Comparison of ENCODE assay signal across 21 cellular contexts in the genomic region with DNA sequence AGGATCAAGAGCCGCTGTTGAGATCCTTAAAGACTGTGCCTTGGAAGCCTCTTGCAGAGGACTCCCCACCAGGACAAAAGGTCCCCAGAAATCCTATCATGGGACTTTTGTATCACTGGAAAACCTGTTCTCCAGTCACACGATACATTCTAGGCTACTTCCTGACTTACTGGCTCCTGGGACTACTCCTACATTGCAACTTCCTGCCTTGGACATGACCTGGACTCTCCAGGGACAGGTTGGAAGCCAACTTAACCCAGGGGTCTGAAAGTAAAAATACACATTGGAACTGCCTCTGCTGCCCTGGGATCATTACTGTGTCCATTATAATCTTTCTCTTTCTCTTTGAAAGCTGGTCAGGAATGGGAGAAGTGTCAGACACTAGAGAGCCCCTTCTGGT. TPM values are rescaled to one million over a fixed set of nuclear protein-coding genes. Genes with fewer than 3 reads are reported as not detected.
DNase-seq lines count a peak whose midpoint lies in the region; ATAC-seq, FAIRE-seq and TF ChIP-seq lines count a peak whose summit lies in the region.
"Had no signal": no experiment of that assay in that cellular context is flagged by ENCODE, and none has a peak within 500 bp of the region (broad histone marks: within the 10 kb centered on the region; RNA-seq: fewer than 3 reads in every experiment).

No MANE protein-coding gene starts in this region.

- no peak overlapping the region for H3K27ac Mint-ChIP-seq in CD4-positive, alpha-beta T cell
- peak overlapping the region; percentile 94 to 98 for H3K27ac Mint-ChIP-seq in natural killer cell treated with Interleukin-12 subunit alpha and Interleukin-12 subunit beta and Interleukin-15 and Interleukin-18, amount 100 ng/mL, for 72 hours
- H3K27ac Mint-ChIP-seq: B cell had no signal

- H3F3A ChIP-seq in PC-3 (ENCODE audit: low read length, unreplicated experiment) = no peaks in the 10 kb centered on the region
- H3F3A ChIP-seq in SK-N-SH (replicated peaks; ENCODE audit: insufficient read depth) = peaks cover 10% of the 10 kb centered on the region

- H3K79me2 ChIP-seq in PC-3 (ENCODE audit: low read length) = no peaks in the 10 kb centered on the region
- H3K79me2 ChIP-seq in K562 (ENCODE audit: control insufficient read depth, insufficient read depth, low read length) = no peaks in the 10 kb centered on the region
- no peaks in the 10 kb centered on the region for H3K79me2 ChIP-seq in SK-N-SH (ENCODE audit: insufficient read depth)

- no peak overlapping the region for H3K4me3 Mint-ChIP-seq in CD4-positive, alpha-beta T cell
- H3K4me3 Mint-ChIP-seq in natural killer cell treated with Interleukin-12 subunit alpha and Interleukin-12 subunit beta and Interleukin-15 and Interleukin-18, amount 100 ng/mL, for 72 hours = no peak overlapping the region
- H3K4me3 Mint-ChIP-seq: B cell had no signal

- ATAC-seq in CD4-positive, alpha-beta T cell (ENCODE audit: poor library complexity) = no peak
- ATAC-seq in PC-3 = no peak
- peak; percentile 13; the same call in 2 of the 3 replicates for ATAC-seq in K562
- no peak for ATAC-seq in natural killer cell treated with Interleukin-12 subunit alpha and Interleukin-12 subunit beta and Interleukin-15 and Interleukin-18, amount 100 ng/mL, for 72 hours
- no peak for ATAC-seq in HG03378 (IDR thresholded peaks at IDR 0.05; ENCODE audit: unreplicated experiment)
- ATAC-seq: body of pancreas, GM12878 had no signal

- H2AFZ ChIP-seq in PC-3 (ENCODE audit: low read length) (no peak overlapping the region), K562 (ENCODE audit: low read depth, low read length) (0 out of 2 replicates have a peak overlapping the region, but pooled peaks have one; percentile 27), SK-N-SH (ENCODE audit: low read depth) (no peak overlapping the region)

- no peak for TF ChIP-seq RAD21 in K562 (CRISPR knock-in tag; conservative IDR thresholded peaks at IDR 0.05 in 1 of 2, IDR thresholded peaks at IDR 0.05 in 1 of 2)
- TF ChIP-seq RAD21 in SK-N-SH (IDR thresholded peaks at IDR 0.05; ENCODE audit: low read length) = no peak

- no peak for TF ChIP-seq EP300 in K562 (IDR thresholded peaks at IDR 0.05; ENCODE audit: low read length)
- TF ChIP-seq EP300 in SK-N-SH (IDR thresholded peaks at IDR 0.05; ENCODE audit: borderline replicate concordance in 1 of 2, low read depth in 1 of 2, low read length in 1 of 2) = no peak

- no peaks in the 10 kb centered on the region for H3K27me3 ChIP-seq in CD4-positive, alpha-beta T cell (ENCODE audit: control insufficient read depth, insufficient read depth, low read length)
- H3K27me3 ChIP-seq in PC-3 (ENCODE audit: low read length) = no peaks in the 10 kb centered on the region
- H3K27me3 ChIP-seq in K562 (ENCODE audit: control insufficient read depth in 2 of 2, insufficient read depth in 2 of 2, low read length in 2 of 2) = no peaks in the 10 kb centered on the region
- H3K27me3 ChIP-seq in SK-N-SH (ENCODE audit: insufficient read depth) = no peaks in the 10 kb centered on the region
- H3K27me3 ChIP-seq: body of pancreas, colonic mucosa had no signal

- peaks cover 30% of the 10 kb centered on the region for H3K4me1 Mint-ChIP-seq in CD4-positive, alpha-beta T cell (ENCODE audit: low read depth)
- peaks cover 45 to 60% of the 10 kb centered on the region in 2 donors for H3K4me1 Mint-ChIP-seq in natural killer cell treated with Interleukin-12 subunit alpha and Interleukin-12 subunit beta and Interleukin-15 and Interleukin-18, amount 100 ng/mL, for 72 hours (ENCODE audit: low read depth in 2 of 2)

- peaks cover 43% of the 10 kb centered on the region for H3K36me3 Mint-ChIP-seq in CD4-positive, alpha-beta T cell (ENCODE audit: low read depth)
- H3K36me3 Mint-ChIP-seq in natural killer cell treated with Interleukin-12 subunit alpha and Interleukin-12 subunit beta and Interleukin-15 and Interleukin-18, amount 100 ng/mL, for 72 hours = peaks cover 33% of the 10 kb centered on the region

- no peaks in the 10 kb centered on the region for H3K9me3 ChIP-seq in CD4-positive, alpha-beta T cell (ENCODE audit: control insufficient read depth, low read length)
- H3K9me3 ChIP-seq in PC-3 (ENCODE audit: low read length) (no peaks in the 10 kb centered on the region), K562 (replicated peaks; ENCODE audit: control insufficient read depth, insufficient read depth, low read depth, low read length) (no peaks in the 10 kb centered on the region), SK-N-SH (no peaks in the 10 kb centered on the region)
- H3K9me3 ChIP-seq: body of pancreas, colonic mucosa, HAP-1, thoracic aorta had no signal

- no peak for TF ChIP-seq POLR2A in K562 (conservative IDR thresholded peaks at IDR 0.05)

- CTCF ChIA-PET in CD4-positive, alpha-beta T cell (lab: Charles Lee) = interaction anchor here (1.3 kb wide), 1 partner anchor 36 kb away, joined by 4 read pairs; no protein-coding TSS in a partner anchor
- CTCF ChIA-PET in PC-3 (lab: Charles Lee) (no interaction called here), K562 (lab: Yijun Ruan, JAX; ENCODE audit: low intra/inter-chr PET ratio) (no interaction called here), SK-N-SH (lab: Yijun Ruan, JAX) (interaction anchor here (0.8 to 6.0 kb wide), 5 partner anchors 8 to 298 kb away, joined by 3 to 56 read pairs (median 15); a partner anchor contains a TSS)

- H3K4me3 ChIP-seq in PC-3 (ENCODE audit: low read length) (no peak overlapping the region), K562 (no peak overlapping the region), SK-N-SH (ENCODE audit: low read depth in 2 of 2, low read length in 1 of 2) (no peak overlapping the region)
- H3K4me3 ChIP-seq: body of pancreas, colonic mucosa, GM12878, HAP-1, smooth muscle cell, thoracic aorta had no signal

- POLR2A ChIA-PET in CD4-positive, alpha-beta T cell (lab: Charles Lee) = interaction anchor here (0.9 kb wide), 1 partner anchor 105 kb away, joined by 3 read pairs; no protein-coding TSS in a partner anchor
- POLR2A ChIA-PET in PC-3 (lab: Charles Lee; ENCODE audit: unreplicated experiment) (interaction anchor here (0.5 kb wide), 1 partner anchor 327 kb away, joined by 6 read pairs; no protein-coding TSS in a partner anchor), K562 (lab: Yijun Ruan, JAX) (interaction anchor here (0.7 to 5.8 kb wide), 7 partner anchors 8 to 199 kb away, joined by 3 to 62 read pairs (median 3); a partner anchor contains a TSS), SK-N-SH (lab: Yijun Ruan, JAX) (no interaction called here)

- no peak for DNase-seq in CD4-positive, alpha-beta T cell
- DNase-seq in PC-3 = no peak
- DNase-seq in K562 (ENCODE audit: extremely low read depth in 1 of 4, low spot score in 3 of 4) = no peak
- no peak for DNase-seq in natural killer cell treated with Interleukin-12 subunit alpha and Interleukin-12 subunit beta and Interleukin-15 and Interleukin-18, amount 100 ng/mL, for 72 hours (ENCODE audit: low spot score)
- DNase-seq in SK-N-SH = no peak
- DNase-seq in stimulated activated CD4-positive, alpha-beta T cell treated with anti-CD3 and anti-CD28 coated beads, Interleukin-15, amount 100 ng/mL, for 24 hours = no peak
- DNase-seq: activated CD8-positive, alpha-beta memory T cell treated with anti-CD3 and anti-CD28 coated beads, Interleukin-2, amount 50 U/mL, for 4 hours; activated naive CD4-positive, alpha-beta T cell treated with anti-CD3 and anti-CD28 coated beads, Interleukin-2, amount 50 U/mL, for 16 hours; body of pancreas; colonic mucosa; GDM1; NCI-H2029; SHP77; stimulated activated CD4-positive, alpha-beta T cell treated with anti-CD3 and anti-CD28 coated beads, Interleukin-4, amount 100 ng/mL, for 4 hours had no signal

- TF ChIP-seq CTCF in CD4-positive, alpha-beta T cell (IDR thresholded peaks at IDR 0.05) = no peak
- TF ChIP-seq CTCF in PC-3 (conservative IDR thresholded peaks at IDR 0.05; ENCODE audit: low read depth, low read length) (no peak), K562 (IDR thresholded peaks at IDR 0.05 in 2 of 3, conservative IDR thresholded peaks at IDR 0.05 in 1 of 3; ENCODE audit: insufficient read depth in 2 of 3, low read depth in 1 of 3, low read length in 3 of 3) (no peak), SK-N-SH (IDR thresholded peaks at IDR 0.05) (no peak)

- intact Hi-C loops in CD4-positive, alpha-beta T cell (cut with DNase I, micrococcal nuclease) = no loop called here
- intact Hi-C loops in PC-3 (cut with micrococcal nuclease) = no loop called here
- intact Hi-C loops in K562 (cut with micrococcal nuclease) = no loop called here

- H3K36me3 ChIP-seq in PC-3 (ENCODE audit: low read depth, low read length) (no peaks in the 10 kb centered on the region), K562 (ENCODE audit: control insufficient read depth, insufficient read depth, low read length) (peaks cover 13% of the 10 kb centered on the region; the same call in 2 of the 3 replicates), SK-N-SH (replicated peaks in 1 of 2; ENCODE audit: control insufficient read depth in 1 of 2, insufficient read depth in 2 of 2, low read length in 1 of 2) (peaks cover 9 to 14% of the 10 kb centered on the region in 2 experiments)
- H3K36me3 ChIP-seq: colonic mucosa, HAP-1 had no signal

- no peak for FAIRE-seq in K562 (lab: Jason Lieb, UNC)
- FAIRE-seq: GM12878 had no signal

- H3K9me3 Mint-ChIP-seq in CD4-positive, alpha-beta T cell = no peaks in the 10 kb centered on the region
- H3K9me3 Mint-ChIP-seq in natural killer cell treated with Interleukin-12 subunit alpha and Interleukin-12 subunit beta and Interleukin-15 and Interleukin-18, amount 100 ng/mL, for 72 hours = peaks cover 2% of the 10 kb centered on the region

- H3K27ac ChIP-seq in CD4-positive, alpha-beta T cell (ENCODE audit: low read depth, low read length) = peak overlapping the region; percentile 4
- H3K27ac ChIP-seq in PC-3 (ENCODE audit: low read length) = peak overlapping the region; percentile 11; the same call in 1 of the 2 replicates
- peak overlapping the region; percentile 40 for H3K27ac ChIP-seq in K562 (ENCODE audit: extremely low read depth, low read depth, low read length)
- no peak overlapping the region for H3K27ac ChIP-seq in SK-N-SH (ENCODE audit: low read depth in 2 of 2, low read length in 1 of 2)
- H3K27ac ChIP-seq: body of pancreas, colonic mucosa, epithelial cell of prostate, thoracic aorta had no signal

- H3K9me1 ChIP-seq in K562 (ENCODE audit: control insufficient read depth, insufficient read depth, low read length) = no peaks in the 10 kb centered on the region

- in situ Hi-C loops in K562 (cut with MboI) = loop anchor here (5.0 kb wide), 1 partner anchor 195 kb away; no protein-coding TSS in a partner anchor

- BruUV-seq in PC-3 (replicated peaks; lab: Mats Ljungman, UMichigan) = no TSS peak
- BruUV-seq in K562 (replicated peaks; lab: Mats Ljungman, UMichigan) = no TSS peak

- H3K4me1 ChIP-seq in PC-3 (ENCODE audit: insufficient read depth, low read length) (peaks cover 36% of the 10 kb centered on the region), K562 (replicated peaks in 1 of 2; ENCODE audit: control insufficient read depth in 2 of 2, insufficient read depth in 2 of 2, low read length in 2 of 2) (peaks cover 8 to 46% of the 10 kb centered on the region in 2 experiments; a peak in 4 of 5 replicates), SK-N-SH (ENCODE audit: control insufficient read depth in 1 of 2, insufficient read depth in 2 of 2, low read depth in 1 of 2, low read length in 1 of 2) (peaks cover 11 to 13% of the 10 kb centered on the region in 2 experiments)
- H3K4me1 ChIP-seq: colonic mucosa, HAP-1 had no signal

- H3K9ac ChIP-seq in PC-3 (ENCODE audit: low read length) (no peak overlapping the region), K562 (ENCODE audit: insufficient read depth in 1 of 2, low read depth in 2 of 2, low read length in 2 of 2) (peak overlapping the region in 1 of 2 experiments; percentile 8; a peak in 2 of 4 replicates), SK-N-SH (no peak overlapping the region)

- H3K4me2 ChIP-seq in PC-3 (ENCODE audit: low read length) = no peak overlapping the region
- H3K4me2 ChIP-seq in K562 (ENCODE audit: insufficient read depth, low read length) = no peak overlapping the region
- H3K4me2 ChIP-seq in SK-N-SH = no peak overlapping the region
- H3K4me2 ChIP-seq: smooth muscle cell had no signal

- H4K20me1 ChIP-seq in PC-3 (ENCODE audit: low read length) (no peaks in the 10 kb centered on the region), K562 (replicated peaks; ENCODE audit: control insufficient read depth, insufficient read depth, low read length) (no peaks in the 10 kb centered on the region), SK-N-SH (ENCODE audit: insufficient read depth) (no peaks in the 10 kb centered on the region)

- no peaks in the 10 kb centered on the region for H3K9me2 ChIP-seq in PC-3 (replicated peaks; ENCODE audit: low read length)
- no peaks in the 10 kb centered on the region for H3K9me2 ChIP-seq in SK-N-SH

- 60% methylated on average over 2 of the region's 2 CpGs for WGBS in K562 (ENCODE audit: insufficient coverage, low coverage, missing lambda C conversion rate)
- 96% methylated on average over 2 of the region's 2 CpGs for whole genome bisulfite sequencing in SK-N-SH (ENCODE audit: low lambda C conversion rate)

- H3K27me3 Mint-ChIP-seq in CD4-positive, alpha-beta T cell = no peaks in the 10 kb centered on the region
- no peaks in the 10 kb centered on the region for H3K27me3 Mint-ChIP-seq in natural killer cell treated with Interleukin-12 subunit alpha and Interleukin-12 subunit beta and Interleukin-15 and Interleukin-18, amount 100 ng/mL, for 72 hours
- H3K27me3 Mint-ChIP-seq: B cell had no signal

RNA-seq across cellular contexts. Expression of a gene that starts 9.9 kb away (rescaled TPM):
- total RNA-seq in CD4-positive, alpha-beta T cell = 1 to 10 TPM; 3.8 to 4.7 TPM
- total RNA-seq in PC-3 (2014; rRNA removed) = 6.0 and 8.8 TPM in 2 replicates
- total RNA-seq in K562 (2011; cell fraction: chromatin; rRNA removed; ENCODE audit: low replicate concordance) = 20.0 and 33.4 TPM in 2 replicates
- total RNA-seq in K562 (2011; cell fraction: nucleolus; rRNA removed) = 34.2 and 35.1 TPM in 2 replicates
- 38.2 and 47.9 TPM in 2 replicates for total RNA-seq in K562 (2011; cell fraction: nucleoplasm; rRNA removed)
- 8.4 and 11.3 TPM in 2 replicates for total RNA-seq in K562 (2014; rRNA removed)
- total RNA-seq in K562 (2014; rRNA removed; fragmentation: Illumina TruSeq; extraction: Trizol) = 11.0 and 11.1 TPM in 2 replicates
- 12.0 and 12.2 TPM in 2 replicates for total RNA-seq in K562 (2015; rRNA removed; fragmentation: Illumina TruSeq; extraction: Trizol)
- 11.2 and 14.7 TPM in 2 replicates for total RNA-seq in K562 (2021)
- polyA plus RNA-seq in K562 (2011; rRNA removed) = 21.8 and 25.5 TPM in 2 replicates
- polyA plus RNA-seq in K562 (2011; cell fraction: cytosol; rRNA removed) = 27.4 and 41.1 TPM in 2 replicates
- 33.7 and 36.0 TPM in 2 replicates for polyA plus RNA-seq in K562 (2011; cell fraction: nucleus; rRNA removed)
- 14.0 and 14.4 TPM in 2 replicates for polyA plus RNA-seq in K562 (2012)
- polyA plus RNA-seq in K562 (2014; fragmentation: Illumina TruSeq; extraction: Trizol) = 10.8 and 12.7 TPM in 2 replicates
- 10 to 100 TPM; 11.3 to 11.7 TPM for polyA plus RNA-seq in K562 (2014; fragmentation: Nextera tagmentation; extraction: Ambion mirVana)
- polyA plus RNA-seq in K562 (2014; rRNA removed) = 9.3 and 9.4 TPM in 2 replicates
- 21.7 and 27.4 TPM in 2 replicates for polyA minus RNA-seq in K562 (2011; rRNA and poly(A)+ RNA removed)
- polyA minus RNA-seq in K562 (2011; cell fraction: cytosol; rRNA and poly(A)+ RNA removed) = 8.1 and 9.8 TPM in 2 replicates
- 10.8 and 16.6 TPM in 2 replicates for polyA minus RNA-seq in K562 (2011; cell fraction: nucleus; rRNA and poly(A)+ RNA removed)
- 10 to 100 TPM; 44.3 to 60.2 TPM for total RNA-seq in natural killer cell treated with Interleukin-12 subunit alpha and Interleukin-12 subunit beta and Interleukin-15 and Interleukin-18, amount 100 ng/mL, for 72 hours
- polyA plus RNA-seq in SK-N-SH (2012; rRNA removed) = 16.5 and 26.4 TPM in 2 replicates
- 14.6 and 18.7 TPM in 2 replicates for polyA plus RNA-seq in SK-N-SH (2012; cell fraction: cytosol; rRNA removed)
- polyA plus RNA-seq in SK-N-SH (2012; cell fraction: nucleus; rRNA removed) = 15.9 and 31.9 TPM in 2 replicates

RNA-seq across cellular contexts. Expression of a gene that starts 28.9 kb away (rescaled TPM):
- 10 to 100 TPM; 46.2 to 48.0 TPM for total RNA-seq in CD4-positive, alpha-beta T cell
- total RNA-seq in PC-3 (2014; rRNA removed) (18.1 and 26.9 TPM in 2 replicates), K562 (2014; rRNA removed) (8.2 and 12.4 TPM in 2 replicates), K562 (2014; rRNA removed; fragmentation: Illumina TruSeq; extraction: Trizol) (9.5 and 15.5 TPM in 2 replicates), K562 (2015; rRNA removed; fragmentation: Illumina TruSeq; extraction: Trizol) (13.3 and 15.8 TPM in 2 replicates), K562 (2021) (27.4 and 28.9 TPM in 2 replicates)
- 27.0 and 63.1 TPM in 2 replicates for total RNA-seq in K562 (2011; cell fraction: chromatin; rRNA removed; ENCODE audit: low replicate concordance)
- 34.0 and 36.3 TPM in 2 replicates for total RNA-seq in K562 (2011; cell fraction: nucleolus; rRNA removed)
- total RNA-seq in K562 (2011; cell fraction: nucleoplasm; rRNA removed) = 42.0 and 65.9 TPM in 2 replicates
- polyA plus RNA-seq in K562 (2011; rRNA removed) (31.6 and 51.2 TPM in 2 replicates), K562 (2014; fragmentation: Illumina TruSeq; extraction: Trizol) (31.0 and 35.6 TPM in 2 replicates), K562 (2014; fragmentation: Nextera tagmentation; extraction: Ambion mirVana) (under 1 TPM; 0.42 to 0.45 TPM), K562 (2014; rRNA removed) (23.7 and 27.8 TPM in 2 replicates), SK-N-SH (2012; rRNA removed) (33.0 and 35.3 TPM in 2 replicates)
- 57.8 and 57.9 TPM in 2 replicates for polyA plus RNA-seq in K562 (2011; cell fraction: cytosol; rRNA removed)
- polyA plus RNA-seq in K562 (2011; cell fraction: nucleus; rRNA removed) = 92.6 and 97.0 TPM in 2 replicates
- polyA plus RNA-seq in K562 (2012) = 20.4 and 29.5 TPM in 2 replicates
- polyA minus RNA-seq in K562 (2011; rRNA and poly(A)+ RNA removed) = 22.2 and 27.6 TPM in 2 replicates
- polyA minus RNA-seq in K562 (2011; cell fraction: cytosol; rRNA and poly(A)+ RNA removed) = 25.9 and 31.9 TPM in 2 replicates
- 9.8 and 16.1 TPM in 2 replicates for polyA minus RNA-seq in K562 (2011; cell fraction: nucleus; rRNA and poly(A)+ RNA removed)
- total RNA-seq in natural killer cell treated with Interleukin-12 subunit alpha and Interleukin-12 subunit beta and Interleukin-15 and Interleukin-18, amount 100 ng/mL, for 72 hours = 100 to 1,000 TPM in 1 of 2 donors, 10 to 100 TPM in 1; 87.2 to 106 TPM
- 16.3 and 25.5 TPM in 2 replicates for polyA plus RNA-seq in SK-N-SH (2012; cell fraction: cytosol; rRNA removed)
- polyA plus RNA-seq in SK-N-SH (2012; cell fraction: nucleus; rRNA removed) = 54.3 and 58.6 TPM in 2 replicates

Comparison
In these comparisons a context has a peak if more than half of its experiments do, and no peak if none do; other contexts are left out.
1. H3K27ac ChIP-seq: peak in CD4-positive, alpha-beta T cell (single experiment), PC-3 (single experiment) and K562 (single experiment); none in SK-N-SH (0 of 2).
2. CTCF ChIA-PET loops: an anchor here in CD4-positive, alpha-beta T cell (1.3 kb wide) and SK-N-SH (0.8 to 6.0 kb wide); none called in PC-3 and K562.